25 cellular contexts compared by ENCODE assay signal in genomic region chr17:27268394-27269085, GRCh38. TPM values are rescaled to one million over a fixed set of nuclear protein-coding genes. Genes with fewer than 3 reads are reported as not detected.
DNase-seq lines count a peak whose midpoint lies in the region; ATAC-seq, FAIRE-seq and TF ChIP-seq lines count a peak whose summit lies in the region.
"Had no signal": no experiment of that assay in that cellular context is flagged by ENCODE, and none has a peak within 500 bp of the region (broad histone marks: within the 10 kb centered on the region; RNA-seq: fewer than 3 reads in every experiment).

No MANE protein-coding gene starts in this region.

- no peaks in the 10 kb centered on the region for H3K9me3 ChIP-seq in K562 (replicated peaks; ENCODE audit: control insufficient read depth, insufficient read depth, low read depth, low read length)

- H3K27ac Mint-ChIP-seq in endothelial cell (ENCODE audit: unreplicated experiment), result no peak overlapping the region
- H3K27ac Mint-ChIP-seq: activated CD8-positive, alpha-beta T cell treated with anti-CD3 and anti-CD28 coated beads, Interleukin-2, amount 10 ng/mL, durations not matched to agents 7 days and 5 days; activated naive CD8-positive, alpha-beta T cell; CD4-positive, alpha-beta T cell; natural killer cell; stimulated activated naive CD8-positive, alpha-beta T cell treated with anti-CD3 and anti-CD28 coated beads, Interleukin-15, amount 100 ng/mL, for 72 hours had no signal

- TF ChIP-seq RAD21 in K562 (CRISPR knock-in tag; conservative IDR thresholded peaks at IDR 0.05 in 1 of 2, IDR thresholded peaks at IDR 0.05 in 1 of 2), result no peak

- peak; percentile 50 for DNase-seq in DMS 273 (lab: John Stamatoyannopoulos, UW; ENCODE audit: unreplicated experiment)
- DNase-seq in DMS 273 treated with DMSO at 0.1 percent for 48 hours (lab: John Stamatoyannopoulos, UW), result no peak
- DNase-seq in COLO668 (lab: John Stamatoyannopoulos, UW; ENCODE audit: unreplicated experiment), result peak; percentile 1
- peak; percentile 54 for DNase-seq in NCI-H146 (lab: John Stamatoyannopoulos, UW)
- no peak for DNase-seq in K562 (ENCODE audit: extremely low read depth in 1 of 4, low spot score in 3 of 4)
- DNase-seq in endothelial cell (ENCODE audit: low spot score), result no peak
- no peak for DNase-seq in C1 segment of cervical spinal cord (lab: John Stamatoyannopoulos, UW)
- DNase-seq: activated CD8-positive, alpha-beta T cell treated with anti-CD3 and anti-CD28 coated beads, Interleukin-2, amount 10 ng/mL, durations not matched to agents 7 days and 5 days; anterior cingulate cortex; CD4-positive, alpha-beta T cell; effector CD4-positive, alpha-beta T cell; natural killer cell; NCI-H1436 treated with DMSO at 0.1 percent for 48 hours; NCI-H446 treated with DMSO at 0.1 percent for 48 hours; stimulated activated naive CD8-positive, alpha-beta T cell treated with anti-CD3 and anti-CD28 coated beads, Interleukin-15, amount 100 ng/mL, for 72 hours; T-helper 2 cell had no signal

- no peak; the same call in 2 of the 3 replicates for ATAC-seq in K562
- no peak for ATAC-seq in GM19324 (IDR thresholded peaks at IDR 0.05; ENCODE audit: low FRiP score, unreplicated experiment)
- ATAC-seq: activated CD8-positive, alpha-beta T cell treated with anti-CD3 and anti-CD28 coated beads, Interleukin-2, amount 10 ng/mL, durations not matched to agents 7 days and 5 days; natural killer cell; SK-N-SH treated with all-trans-retinoic acid at 6 μM for 48 hours; stimulated activated naive CD8-positive, alpha-beta T cell treated with anti-CD3 and anti-CD28 coated beads, Interleukin-15, amount 100 ng/mL, for 72 hours had no signal

- 3% methylated on average over 6 of the region's 6 CpGs for WGBS in K562 (ENCODE audit: insufficient coverage, low coverage, missing lambda C conversion rate)

- H3K27me3 Mint-ChIP-seq in endothelial cell (ENCODE audit: unreplicated experiment), result peaks cover 5% of the 10 kb centered on the region

- H3K4me1 Mint-ChIP-seq in endothelial cell (ENCODE audit: unreplicated experiment), result peaks cover 18% of the 10 kb centered on the region
- H3K4me1 Mint-ChIP-seq: natural killer cell; stimulated activated naive CD8-positive, alpha-beta T cell treated with anti-CD3 and anti-CD28 coated beads, Interleukin-15, amount 100 ng/mL, for 72 hours had no signal

- no peaks in the 10 kb centered on the region for H3K27me3 ChIP-seq in K562 (ENCODE audit: control insufficient read depth in 2 of 2, insufficient read depth in 2 of 2, low read length in 2 of 2)

- no peak overlapping the region for H3K27ac ChIP-seq in K562 (ENCODE audit: extremely low read depth, low read depth, low read length)
- H3K27ac ChIP-seq: 22Rv1, epithelial cell of prostate, RWPE1 had no signal

- intact Hi-C loops in K562 (cut with micrococcal nuclease), result no loop called here

- POLR2A ChIA-PET in K562 (lab: Yijun Ruan, JAX), result interaction anchor here (1.1 kb wide), 1 partner anchor 26 kb away, joined by 5 read pairs; no protein-coding TSS in a partner anchor

- no peak for TF ChIP-seq EP300 in K562 (IDR thresholded peaks at IDR 0.05; ENCODE audit: low read length)

- no peaks in the 10 kb centered on the region for H3K36me3 Mint-ChIP-seq in endothelial cell (ENCODE audit: low read depth, unreplicated experiment)
- H3K36me3 Mint-ChIP-seq: activated naive CD8-positive, alpha-beta T cell; natural killer cell had no signal

- no peaks in the 10 kb centered on the region for H3K9me3 Mint-ChIP-seq in endothelial cell (ENCODE audit: unreplicated experiment)
- H3K9me3 Mint-ChIP-seq: CD4-positive, alpha-beta T cell; natural killer cell; stimulated activated naive CD8-positive, alpha-beta T cell treated with anti-CD3 and anti-CD28 coated beads, Interleukin-15, amount 100 ng/mL, for 72 hours had no signal

- no peaks in the 10 kb centered on the region for H3K4me1 ChIP-seq in K562 (replicated peaks in 1 of 2; ENCODE audit: control insufficient read depth in 2 of 2, insufficient read depth in 2 of 2, low read length in 2 of 2)

- CTCF ChIA-PET in K562 (lab: Yijun Ruan, JAX; ENCODE audit: low intra/inter-chr PET ratio), result no interaction called here

- in situ Hi-C loops in K562 (cut with MboI), result no loop called here

- H3K4me3 Mint-ChIP-seq in endothelial cell (ENCODE audit: unreplicated experiment), result no peak overlapping the region
- H3K4me3 Mint-ChIP-seq: activated CD8-positive, alpha-beta T cell treated with anti-CD3 and anti-CD28 coated beads, Interleukin-2, amount 10 ng/mL, durations not matched to agents 7 days and 5 days; activated naive CD8-positive, alpha-beta T cell; CD4-positive, alpha-beta T cell; natural killer cell; stimulated activated naive CD8-positive, alpha-beta T cell treated with anti-CD3 and anti-CD28 coated beads, Interleukin-15, amount 100 ng/mL, for 72 hours had no signal

- no peak overlapping the region for H2AFZ ChIP-seq in K562 (ENCODE audit: low read depth, low read length)

- no TSS peak for BruUV-seq in K562 (replicated peaks; lab: Mats Ljungman, UMichigan)

- no peaks in the 10 kb centered on the region for H3K9me1 ChIP-seq in K562 (ENCODE audit: control insufficient read depth, insufficient read depth, low read length)

- H4K20me1 ChIP-seq in K562 (replicated peaks; ENCODE audit: control insufficient read depth, insufficient read depth, low read length), result no peaks in the 10 kb centered on the region

- no peak overlapping the region for H3K9ac ChIP-seq in K562 (ENCODE audit: insufficient read depth in 1 of 2, low read depth in 2 of 2, low read length in 2 of 2)

- no peak overlapping the region for H3K4me2 ChIP-seq in K562 (ENCODE audit: insufficient read depth, low read length)

- TF ChIP-seq CTCF in K562 (IDR thresholded peaks at IDR 0.05 in 2 of 3, conservative IDR thresholded peaks at IDR 0.05 in 1 of 3; ENCODE audit: insufficient read depth in 2 of 3, low read depth in 1 of 3, low read length in 3 of 3) (no peak), endothelial cell (IDR thresholded peaks at IDR 0.05; ENCODE audit: unreplicated experiment) (no peak)

- no peak overlapping the region for H3K4me3 ChIP-seq in K562

- FAIRE-seq in K562 (lab: Jason Lieb, UNC), result no peak
- FAIRE-seq: bronchial epithelial cell, GM18507, keratinocyte had no signal

- no peak for TF ChIP-seq POLR2A in K562 (conservative IDR thresholded peaks at IDR 0.05)

- H3K79me2 ChIP-seq in K562 (ENCODE audit: control insufficient read depth, insufficient read depth, low read length), result no peaks in the 10 kb centered on the region

- no peaks in the 10 kb centered on the region for H3K36me3 ChIP-seq in K562 (ENCODE audit: control insufficient read depth, insufficient read depth, low read length)

TF ChIP-seq in K562, 482 proteins besides CTCF, POLR2A, EP300 and RAD21 (continues in another document):
- TF ChIP-seq MYNN (IDR thresholded peaks at IDR 0.05) (peak; percentile 57; the same call in 1 of the 2 replicates), MYNN (CRISPR knock-in tag; IDR thresholded peaks at IDR 0.05) (no peak), PKNOX1 (IDR thresholded peaks at IDR 0.05) (no peak), FOXO4 (CRISPR knock-in tag; IDR thresholded peaks at IDR 0.05) (no peak), ELF2 (CRISPR knock-in tag; IDR thresholded peaks at IDR 0.05) (no peak)

RNA-seq across cellular contexts. Expression of gene WSB1, which starts 25.4 kb away (rescaled TPM):
- 209 and 630 TPM in 2 replicates for total RNA-seq in K562 (2011; cell fraction: chromatin; rRNA removed; ENCODE audit: low replicate concordance)
- total RNA-seq in K562 (2011; cell fraction: nucleolus; rRNA removed), result 107 and 151 TPM in 2 replicates
- total RNA-seq in K562 (2011; cell fraction: nucleoplasm; rRNA removed), result 261 and 301 TPM in 2 replicates
- 51.1 and 51.8 TPM in 2 replicates for total RNA-seq in K562 (2014; rRNA removed)
- 91.0 and 106 TPM in 2 replicates for total RNA-seq in K562 (2014; rRNA removed; fragmentation: Illumina TruSeq; extraction: Trizol)
- 68.1 and 75.0 TPM in 2 replicates for total RNA-seq in K562 (2015; rRNA removed; fragmentation: Illumina TruSeq; extraction: Trizol)
- total RNA-seq in K562 (2021), result 91.7 and 100 TPM in 2 replicates
- polyA plus RNA-seq in K562 (2011; rRNA removed), result 164 and 229 TPM in 2 replicates
- 131 and 284 TPM in 2 replicates for polyA plus RNA-seq in K562 (2011; cell fraction: cytosol; rRNA removed)
- polyA plus RNA-seq in K562 (2011; cell fraction: nucleus; rRNA removed), result 372 and 557 TPM in 2 replicates
- polyA plus RNA-seq in K562 (2012), result 64.3 and 80.1 TPM in 2 replicates
- polyA plus RNA-seq in K562 (2014; fragmentation: Illumina TruSeq; extraction: Trizol), result 81.1 and 94.7 TPM in 2 replicates
- 10 to 100 TPM; 22.8 to 29.8 TPM for polyA plus RNA-seq in K562 (2014; fragmentation: Nextera tagmentation; extraction: Ambion mirVana)
- 118 and 163 TPM in 2 replicates for polyA plus RNA-seq in K562 (2014; rRNA removed)
- 83.8 and 95.9 TPM in 2 replicates for polyA minus RNA-seq in K562 (2011; rRNA and poly(A)+ RNA removed)
- polyA minus RNA-seq in K562 (2011; cell fraction: cytosol; rRNA and poly(A)+ RNA removed), result 38.2 and 47.6 TPM in 2 replicates
- 92.9 and 111 TPM in 2 replicates for polyA minus RNA-seq in K562 (2011; cell fraction: nucleus; rRNA and poly(A)+ RNA removed)
- total RNA-seq in endothelial cell (ENCODE audit: unreplicated experiment), result 443 TPM

Comparison
In these comparisons a context has a peak if more than half of its experiments do, and no peak if none do; other contexts are left out.
1. DNase-seq: peak in DMS 273 (single experiment), COLO668 (single experiment) and NCI-H146 (single experiment); none in DMS 273 treated with DMSO at 0.1 percent for 48 hours (single experiment), K562 (0 of 4), endothelial cell (single experiment) and C1 segment of cervical spinal cord (0 of 14).